In genomic region chr2:3606370-3607124, GRCh38 we compare ENCODE assay signal across 17 cellular contexts. TPM values are rescaled to one million over a fixed set of nuclear protein-coding genes. Genes with fewer than 3 reads are reported as not detected.
DNase-seq lines count a peak whose midpoint lies in the region; ATAC-seq and TF ChIP-seq lines count a peak whose summit lies in the region.
"Had no signal": no experiment of that assay in that cellular context is flagged by ENCODE, and none has a peak within 500 bp of the region (broad histone marks: within the 10 kb centered on the region; RNA-seq: fewer than 3 reads in every experiment).

No MANE protein-coding gene starts in this region.

- ATAC-seq in left lobe of liver (peak; percentile 51), upper lobe of right lung (no peak), GM21515 (IDR thresholded peaks at IDR 0.05; ENCODE audit: unreplicated experiment) (no peak)
- ATAC-seq: stimulated activated naive CD8-positive, alpha-beta T cell treated with anti-CD3 and anti-CD28 coated beads, Interleukin-15, amount 100 ng/mL, for 72 hours had no signal

- TF ChIP-seq CTCF in upper lobe of right lung (IDR thresholded peaks at IDR 0.05) = no peak

- H3K36me3 ChIP-seq in SK-N-MC (ENCODE audit: insufficient read depth, low read length) = no peaks in the 10 kb centered on the region
- H3K36me3 ChIP-seq in upper lobe of right lung = no peaks in the 10 kb centered on the region
- H3K36me3 ChIP-seq: brain microvascular endothelial cell had no signal

- H3K27ac ChIP-seq in SK-N-MC (peak overlapping the region; percentile 93; the same call in 1 of the 2 replicates), upper lobe of right lung (no peak overlapping the region)
- H3K27ac ChIP-seq: brain microvascular endothelial cell, hepatocyte had no signal

- no peaks in the 10 kb centered on the region for H3K27me3 ChIP-seq in upper lobe of right lung
- H3K27me3 ChIP-seq: brain microvascular endothelial cell, hepatocyte had no signal

- intact Hi-C loops in upper lobe of right lung (cut with DNase I) = no loop called here

- no peaks in the 10 kb centered on the region for H3K4me1 ChIP-seq in upper lobe of right lung
- H3K4me1 ChIP-seq: parathyroid adenoma had no signal

- H3K9ac ChIP-seq in SK-N-MC (ENCODE audit: insufficient read length) = no peak overlapping the region
- H3K9ac ChIP-seq: parathyroid adenoma had no signal

- H3K9me3 ChIP-seq in SK-N-MC (ENCODE audit: low read depth, low read length) (no peaks in the 10 kb centered on the region), upper lobe of right lung (no peaks in the 10 kb centered on the region)

- H3K4me3 ChIP-seq in SK-N-MC (no peak overlapping the region), upper lobe of right lung (no peak overlapping the region)
- H3K4me3 ChIP-seq: hepatocyte had no signal

- DNase-seq in activated effector memory CD4-positive, alpha-beta T cell treated with anti-CD3 and anti-CD28 coated beads, Interleukin-2, amount 50 U/mL, for 16 hours = peak; percentile 54
- DNase-seq in activated effector memory CD4-positive, alpha-beta T cell treated with Interleukin-2 at 50 U/mL for 16 hours = no peak
- DNase-seq in SK-N-MC (ENCODE audit: low read depth, low spot score) (no peak), left lobe of liver (ENCODE audit: low spot score) (peak; percentile 45), upper lobe of right lung (peak; percentile 66), DMS53 (lab: John Stamatoyannopoulos, UW) (no peak), dedifferentiated amniotic fluid mesenchymal stem cell (ENCODE audit: extremely low spot score) (no peak)
- DNase-seq: activated naive CD4-positive, alpha-beta T cell treated with anti-CD3 and anti-CD28 coated beads, Interleukin-2, amount 10 ng/mL, durations not matched to agents 7 days and 5 days; brain microvascular endothelial cell; NCI-H1417 treated with DMSO at 0.1 percent for 48 hours; stimulated activated CD4-positive, alpha-beta T cell treated with anti-CD3 and anti-CD28 coated beads, Interleukin-12 subunit alpha, Interleukin-12 subunit beta, amount 100 ng/mL, for 4 hours; stimulated activated naive CD8-positive, alpha-beta T cell treated with anti-CD3 and anti-CD28 coated beads, Interleukin-15, amount 100 ng/mL, for 72 hours; T-cell had no signal

RNA-seq across cellular contexts. Expression of gene COLEC11, which starts 11.6 kb away (rescaled TPM):
- total RNA-seq in left lobe of liver (40.1 TPM), upper lobe of right lung (1.5 TPM)

RNA-seq across cellular contexts. Expression of gene RPS7, which starts 31.5 kb away (rescaled TPM):
- total RNA-seq in left lobe of liver = 388 TPM
- total RNA-seq in upper lobe of right lung = 807 TPM

RNA-seq across cellular contexts. Expression of gene RNASEH1, which starts 48.4 kb away (rescaled TPM):
- total RNA-seq in left lobe of liver = 9.5 TPM
- 18.6 TPM for total RNA-seq in upper lobe of right lung

RNA-seq across cellular contexts. Expression of gene ALLC, which starts 51.5 kb away (rescaled TPM):
- 0.20 TPM for total RNA-seq in left lobe of liver
- total RNA-seq in upper lobe of right lung = not detected
- total RNA-seq: hepatocyte, T-cell, WTC11 had no signal

Comparison
In these comparisons a context has a peak if more than half of its experiments do, and no peak if none do; other contexts are left out.
1. DNase-seq: peak in activated effector memory CD4-positive, alpha-beta T cell treated with anti-CD3 and anti-CD28 coated beads, Interleukin-2, amount 50 U/mL, for 16 hours (single experiment), left lobe of liver (single experiment) and upper lobe of right lung (single experiment); none in activated effector memory CD4-positive, alpha-beta T cell treated with Interleukin-2 at 50 U/mL for 16 hours (single experiment), SK-N-MC (single experiment), DMS53 (single experiment) and dedifferentiated amniotic fluid mesenchymal stem cell (single experiment).
2. RNA of gene COLEC11, which starts 11.6 kb away (total RNA-seq): 40.1 TPM in left lobe of liver (single experiment); 1.5 TPM in upper lobe of right lung (single experiment); every median in the first group is over 10 times any median in the second.